Comparison of ENCODE assay signal across 9 cellular contexts in the genomic region with DNA sequence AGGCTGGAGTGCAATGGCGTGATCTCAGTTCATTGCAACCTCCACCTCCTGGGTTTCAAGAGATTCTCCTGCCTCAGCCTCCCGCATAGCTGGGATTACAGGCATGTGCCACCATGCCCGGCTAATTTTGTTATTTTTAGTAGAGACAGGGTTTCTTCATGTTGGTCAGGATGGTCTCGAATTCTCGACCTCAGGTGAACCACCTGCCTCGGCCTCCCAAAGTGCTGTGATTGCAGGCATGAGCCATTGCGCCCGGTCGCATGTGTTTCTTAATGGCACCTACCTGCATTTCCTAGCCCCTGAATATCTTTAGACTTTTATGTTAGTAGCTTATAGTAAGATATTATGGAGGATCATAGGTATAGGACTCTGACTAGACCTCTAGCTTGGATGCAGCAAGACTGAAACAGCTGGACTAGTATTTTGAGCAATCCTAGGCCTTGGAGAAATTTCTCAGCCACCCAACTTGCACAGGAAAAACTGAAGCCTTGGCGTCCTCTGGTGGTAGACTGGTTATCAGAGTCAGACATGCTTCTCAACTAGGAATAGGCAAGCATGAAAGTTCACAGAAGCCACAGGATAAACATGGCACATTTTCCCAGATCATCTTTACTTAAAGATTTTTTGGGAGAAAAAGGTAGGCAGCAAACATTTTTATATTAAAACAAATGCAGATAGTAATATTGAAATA. TPM values are rescaled to one million over a fixed set of nuclear protein-coding genes. Genes with fewer than 3 reads are reported as not detected.
DNase-seq lines count a peak whose midpoint lies in the region; ATAC-seq, FAIRE-seq and TF ChIP-seq lines count a peak whose summit lies in the region.
"Had no signal": no experiment of that assay in that cellular context is flagged by ENCODE, and none has a peak within 500 bp of the region (broad histone marks: within the 10 kb centered on the region; RNA-seq: fewer than 3 reads in every experiment).

No MANE protein-coding gene starts in this region.

- no peaks in the 10 kb centered on the region for H3K36me3 ChIP-seq in testis (ENCODE audit: low read depth, missing control alignments)

- FAIRE-seq in A549 (lab: Jason Lieb, UNC), result no peak
- FAIRE-seq: frontal cortex had no signal

- no peaks in the 10 kb centered on the region for H3K4me1 ChIP-seq in A549
- no peaks in the 10 kb centered on the region for H3K4me1 ChIP-seq in testis

- H3K4me2 ChIP-seq in A549, result no peak overlapping the region

- peak; percentile 33 to 75; a peak in 3 of 5 replicates for TF ChIP-seq RAD21 in A549 (conservative IDR thresholded peaks at IDR 0.05 in 1 of 2, IDR thresholded peaks at IDR 0.05 in 1 of 2)

- TF ChIP-seq EP300 in A549 (IDR thresholded peaks at IDR 0.05), result no peak

- CTCF ChIA-PET in A549 (lab: Yijun Ruan, JAX), result interaction anchor here (0.7 to 1.4 kb wide), 5 partner anchors 9 to 31 kb away, joined by 3 to 12 read pairs (median 3); no protein-coding TSS in a partner anchor

- ATAC-seq in A549 (peak; percentile 76 to 86), HG03196 (IDR thresholded peaks at IDR 0.05; ENCODE audit: unreplicated experiment) (no peak), GM21360 (IDR thresholded peaks at IDR 0.05; ENCODE audit: unreplicated experiment) (no peak)

- intact Hi-C loops in testis (cut with DNase I; ENCODE audit: low total_unique reads), result no loop called here

- WGBS in A549 (ENCODE audit: missing lambda C conversion rate), result 85% methylated on average over 10 of the region's 10 CpGs
- 82 to 86% methylated on average over 10 of the region's 10 CpGs for WGBS in testis, 2 donors

- peak; percentile 44 for TF ChIP-seq CTCF in A549 (IDR thresholded peaks at IDR 0.05)
- TF ChIP-seq CTCF in testis (IDR thresholded peaks at IDR 0.05), result peak in 2 of 3 experiments; percentile 67 to 74

- peak; percentile 37 to 63 for DNase-seq in A549 (ENCODE audit: low read depth in 1 of 2, low spot score in 1 of 2)
- DNase-seq in GDM1 (lab: John Stamatoyannopoulos, UW), result peak; percentile 65
- peak; percentile 36 for DNase-seq in NCI-H2107 (lab: John Stamatoyannopoulos, UW)
- peak; percentile 77 for DNase-seq in astrocyte of the hippocampus (ENCODE audit: low read depth, low spot score)
- DNase-seq in iPS-NIHi7 (ENCODE audit: extremely low spot score), result peak; percentile 73
- peak; percentile 83 for DNase-seq in testis

- H3K27ac ChIP-seq in A549, result no peak overlapping the region
- no peak overlapping the region for H3K27ac ChIP-seq in testis

- POLR2A ChIA-PET in A549 (lab: Yijun Ruan, JAX), result interaction anchor here (0.7 kb wide), 1 partner anchor 24 kb away, joined by 3 read pairs; no protein-coding TSS in a partner anchor

- no peaks in the 10 kb centered on the region for H3K27me3 ChIP-seq in testis

- H3K4me3 ChIP-seq in A549 (no peak overlapping the region), testis (no peak overlapping the region)

- H3K9me3 ChIP-seq in A549 (no peaks in the 10 kb centered on the region), testis (no peaks in the 10 kb centered on the region)

- TF ChIP-seq POLR2A in A549 (IDR thresholded peaks at IDR 0.05; ENCODE audit: low read length), result no peak
- no peak for TF ChIP-seq POLR2A in testis (IDR thresholded peaks at IDR 0.05)

TF ChIP-seq in A549, 52 proteins besides CTCF, POLR2A, EP300 and RAD21:
- TF ChIP-seq HOXA7 (CRISPR knock-in tag; IDR thresholded peaks at IDR 0.05) (no peak), RNF2 (IDR thresholded peaks at IDR 0.05; ENCODE audit: borderline replicate concordance, low read depth) (no peak), SMC3 (IDR thresholded peaks at IDR 0.05) (0 out of 3 replicates have a peak, but pooled peaks have one; percentile 18), RCOR1 (IDR thresholded peaks at IDR 0.05; ENCODE audit: low read depth, low read length) (no peak), CEBPB (IDR thresholded peaks at IDR 0.05) (no peak)
- TF ChIP-seq, protein P1, sequence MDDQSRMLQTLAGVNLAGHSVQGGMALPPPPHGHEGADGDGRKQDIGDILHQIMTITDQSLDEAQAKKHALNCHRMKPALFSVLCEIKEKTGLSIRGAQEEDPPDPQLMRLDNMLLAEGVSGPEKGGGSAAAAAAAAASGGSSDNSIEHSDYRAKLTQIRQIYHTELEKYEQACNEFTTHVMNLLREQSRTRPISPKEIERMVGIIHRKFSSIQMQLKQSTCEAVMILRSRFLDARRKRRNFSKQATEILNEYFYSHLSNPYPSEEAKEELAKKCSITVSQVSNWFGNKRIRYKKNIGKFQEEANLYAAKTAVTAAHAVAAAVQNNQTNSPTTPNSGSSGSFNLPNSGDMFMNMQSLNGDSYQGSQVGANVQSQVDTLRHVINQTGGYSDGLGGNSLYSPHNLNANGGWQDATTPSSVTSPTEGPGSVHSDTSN (IDR thresholded peaks at IDR 0.05), result no peak

RNA-seq across cellular contexts. Expression of a gene that starts 22.7 kb away (rescaled TPM):
- not detected in 2 replicates for polyA plus RNA-seq in A549 (2011; rRNA removed)
- polyA plus RNA-seq in A549 (2012; cell fraction: cytosol; rRNA removed), result 0.11 and 0.16 TPM in 2 replicates
- polyA plus RNA-seq in A549 (2012; cell fraction: nucleus; rRNA removed), result 1.3 and 2.1 TPM in 2 replicates
- polyA plus RNA-seq in A549 (2017; fragmentation: RNase III; extraction: RNeasy Plus Mini Kit Qiagen cat#74134 plus additional on column Dnase treatment), result not detected in 3 replicates
- polyA minus RNA-seq in A549 (2011; rRNA and poly(A)+ RNA removed), result not detected in 2 replicates
- total RNA-seq in testis, result 10 to 100 TPM; 15.4 to 25.1 TPM
- 2.6 TPM for polyA plus RNA-seq in testis (ENCODE audit: insufficient read depth, low read depth, low replicate concordance)

RNA-seq across cellular contexts. Expression of a gene that starts 25.5 kb away (rescaled TPM):
- 222 and 253 TPM in 2 replicates for polyA plus RNA-seq in A549 (2011; rRNA removed)
- polyA plus RNA-seq in A549 (2012; cell fraction: cytosol; rRNA removed), result 141 and 152 TPM in 2 replicates
- polyA plus RNA-seq in A549 (2012; cell fraction: nucleus; rRNA removed), result 46.9 and 60.3 TPM in 2 replicates
- polyA plus RNA-seq in A549 (2017; fragmentation: RNase III; extraction: RNeasy Plus Mini Kit Qiagen cat#74134 plus additional on column Dnase treatment), result 165 to 192 TPM (median 179 TPM) in 3 replicates
- 122 and 135 TPM in 2 replicates for polyA minus RNA-seq in A549 (2011; rRNA and poly(A)+ RNA removed)
- 10 to 100 TPM; 71.1 to 98.8 TPM for total RNA-seq in testis
- 396 TPM for polyA plus RNA-seq in testis (ENCODE audit: insufficient read depth, low read depth, low replicate concordance)

RNA-seq across cellular contexts. Expression of a gene that starts 30.4 kb away (rescaled TPM):
- polyA plus RNA-seq in A549 (2011; rRNA removed) (not detected in 2 replicates), A549 (2017; fragmentation: RNase III; extraction: RNeasy Plus Mini Kit Qiagen cat#74134 plus additional on column Dnase treatment) (0.07 to 0.10 TPM in 2 of 3 replicates, not detected in the other), testis (ENCODE audit: insufficient read depth, low read depth, low replicate concordance) (1.1 TPM)
- 0.04 and 0.05 TPM in 2 replicates for polyA plus RNA-seq in A549 (2012; cell fraction: cytosol; rRNA removed)
- 0.47 and 1.6 TPM in 2 replicates for polyA plus RNA-seq in A549 (2012; cell fraction: nucleus; rRNA removed)
- polyA minus RNA-seq in A549 (2011; rRNA and poly(A)+ RNA removed), result 0.44 TPM in 1 of 2 replicates, not detected in the other
- total RNA-seq in testis, result not detected
- total RNA-seq: frontal cortex had no signal

RNA-seq across cellular contexts. Expression of a gene that starts 38.0 kb away (rescaled TPM):
- polyA plus RNA-seq in A549 (2011; rRNA removed) (155 and 156 TPM in 2 replicates), A549 (2017; fragmentation: RNase III; extraction: RNeasy Plus Mini Kit Qiagen cat#74134 plus additional on column Dnase treatment) (130 to 144 TPM (median 142 TPM) in 3 replicates), testis (ENCODE audit: insufficient read depth, low read depth, low replicate concordance) (121 TPM)
- polyA plus RNA-seq in A549 (2012; cell fraction: cytosol; rRNA removed), result 184 and 187 TPM in 2 replicates
- 195 and 227 TPM in 2 replicates for polyA plus RNA-seq in A549 (2012; cell fraction: nucleus; rRNA removed)
- polyA minus RNA-seq in A549 (2011; rRNA and poly(A)+ RNA removed), result 67.9 and 82.0 TPM in 2 replicates
- total RNA-seq in testis, result 10 to 100 TPM; 69.8 to 88.5 TPM

RNA-seq across cellular contexts. Expression of a gene that starts 38.1 kb away (rescaled TPM):
- polyA plus RNA-seq in A549 (2011; rRNA removed), result 21.0 and 23.4 TPM in 2 replicates
- polyA plus RNA-seq in A549 (2012; cell fraction: cytosol; rRNA removed), result 14.3 and 17.1 TPM in 2 replicates
- 16.1 and 26.6 TPM in 2 replicates for polyA plus RNA-seq in A549 (2012; cell fraction: nucleus; rRNA removed)
- 19.0 to 22.8 TPM (median 20.5 TPM) in 3 replicates for polyA plus RNA-seq in A549 (2017; fragmentation: RNase III; extraction: RNeasy Plus Mini Kit Qiagen cat#74134 plus additional on column Dnase treatment)
- 27.4 and 37.0 TPM in 2 replicates for polyA minus RNA-seq in A549 (2011; rRNA and poly(A)+ RNA removed)
- 10 to 100 TPM; 27.8 to 35.5 TPM for total RNA-seq in testis
- polyA plus RNA-seq in testis (ENCODE audit: insufficient read depth, low read depth, low replicate concordance), result 35.9 TPM

Comparison
In these comparisons a context has a peak if more than half of its experiments do, and no peak if none do; other contexts are left out.
1. ATAC-seq: peak in A549 (2 of 2); none in HG03196 (single experiment) and GM21360 (single experiment).
2. Peak in every context shown above with its lines, with median percentiles within 50 percentile points of each other: DNase-seq.